1 cellular context compared by ENCODE assay signal in the genomic region with DNA sequence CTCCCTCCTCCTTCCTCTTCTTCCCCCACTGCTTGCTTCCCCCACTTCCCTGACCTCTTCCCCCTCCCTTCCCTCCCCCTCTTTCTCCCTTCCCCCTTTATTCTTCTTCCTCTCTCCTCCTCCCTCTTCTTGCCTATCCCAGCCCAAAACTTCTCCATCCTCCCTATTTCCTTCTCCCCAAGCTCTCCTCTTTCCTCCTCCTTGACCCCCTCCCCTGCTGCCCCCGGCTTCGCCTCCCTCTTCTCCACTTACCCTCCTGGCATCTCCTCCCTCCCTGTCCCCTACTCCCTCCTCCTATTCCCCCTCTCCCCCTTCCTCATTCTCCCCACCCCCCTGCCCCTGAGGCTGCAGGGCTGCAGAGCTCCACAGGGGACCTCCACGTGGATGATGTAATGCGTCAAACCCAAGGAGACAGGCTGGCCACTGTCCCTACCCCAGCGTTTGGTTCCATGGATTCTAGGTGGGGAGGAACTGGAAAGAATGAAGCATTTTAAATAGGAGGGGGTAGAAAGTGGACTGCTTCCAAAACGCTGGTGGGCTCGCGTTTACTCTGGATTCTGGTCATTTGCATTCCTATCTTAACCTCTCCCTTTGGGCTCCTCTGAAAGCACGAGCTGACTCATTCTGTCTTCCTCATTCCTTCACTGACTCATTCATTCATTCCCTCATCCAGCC.
A peak's percentile ranks its signal among the peaks of the same experiment; 100 is the strongest.
TF ChIP-seq lines count a peak whose summit lies in the region.

No MANE protein-coding gene starts in this region.

TF ChIP-seq in IMR-90, 13 proteins besides CTCF, POLR2A, EP300 and RAD21 (continued from another document):
- TF ChIP-seq BHLHE40 (IDR thresholded peaks at IDR 0.05; ENCODE audit: low read depth, low read length) (peak; percentile 79), CEBPB (IDR thresholded peaks at IDR 0.05; ENCODE audit: low read depth, low read length) (peak; percentile 60; the same call in 1 of the 2 replicates), CHD1 (IDR thresholded peaks at IDR 0.05; ENCODE audit: low read depth, low read length) (no peak), MAZ (IDR thresholded peaks at IDR 0.05; ENCODE audit: borderline replicate concordance, low read depth, low read length) (no peak)
